ENCODE assay signal across 8 cellular contexts in the genomic region with DNA sequence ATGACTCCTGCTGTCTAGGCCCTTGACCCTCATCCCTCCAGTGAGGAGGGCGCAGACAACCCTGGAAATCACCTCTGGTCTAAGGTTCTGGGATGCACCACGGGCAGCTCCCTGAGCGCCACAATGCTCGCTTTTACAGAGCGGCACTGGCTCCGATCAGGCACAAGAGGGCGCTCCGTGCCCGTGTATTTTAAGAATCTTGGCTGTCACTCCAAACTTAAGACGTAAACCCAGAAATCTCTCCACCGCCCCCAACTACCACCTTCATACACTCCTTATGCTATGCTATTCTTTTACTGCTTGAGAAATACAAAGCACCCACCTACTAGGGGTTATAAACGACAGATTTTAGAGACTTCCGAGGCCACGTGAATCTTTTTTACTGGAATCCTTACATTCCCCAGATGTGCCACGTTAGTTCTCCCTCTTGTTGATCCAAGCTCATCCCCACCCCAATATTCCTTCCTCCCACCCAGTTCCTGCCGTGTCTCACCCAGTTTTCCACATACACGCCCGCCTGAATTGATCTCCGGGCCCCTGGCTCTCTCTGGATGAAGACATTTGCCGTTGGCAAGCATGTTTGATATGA.
A peak's percentile ranks its signal among the peaks of the same experiment; 100 is the strongest.
DNase-seq lines count a peak whose midpoint lies in the region; ATAC-seq and TF ChIP-seq lines count a peak whose summit lies in the region.

No MANE protein-coding gene starts in this region.

- ATAC-seq in GM18868 (IDR thresholded peaks at IDR 0.05; ENCODE audit: unreplicated experiment) = peak; percentile 34

- TF ChIP-seq CTCF in LNCaP clone FGC (IDR thresholded peaks at IDR 0.05; ENCODE audit: control insufficient read depth, extremely low read depth, insufficient read depth) (peak; percentile 92), foreskin fibroblast (IDR thresholded peaks at IDR 0.05; ENCODE audit: low read depth, low read length) (peak; percentile 77)

- H3K4me3 ChIP-seq in LNCaP clone FGC (ENCODE audit: low read depth, low read length) = no peak overlapping the region
- no peak overlapping the region for H3K4me3 ChIP-seq in foreskin fibroblast (ENCODE audit: low read depth in 1 of 2, low read length in 2 of 2)

- DNase-seq in COLO829 (ENCODE audit: low spot score) (peak; percentile 36), LNCaP clone FGC (ENCODE audit: low read depth) (peak; percentile 3), SW480 (ENCODE audit: low spot score) (peak; percentile 41), foreskin fibroblast (peak; percentile 13 to 62), posterior cingulate gyrus (peak; percentile 56 to 96 (median 72)), GM19240 (ENCODE audit: insufficient read length, low spot score) (no peak)
- DNase-seq in effector CD4-positive, alpha-beta T cell = no peak

- intact Hi-C loops in posterior cingulate gyrus (cut with DNase I) = loop anchor here (2.0 kb wide), 1 partner anchor 756 kb away; no protein-coding TSS in a partner anchor

Comparison
In these comparisons a context has a peak if more than half of its experiments do, and no peak if none do; other contexts are left out.
1. DNase-seq: peak in COLO829 (single experiment), LNCaP clone FGC (single experiment), SW480 (single experiment), foreskin fibroblast (2 of 2) and posterior cingulate gyrus (10 of 10); none in GM19240 (single experiment) and effector CD4-positive, alpha-beta T cell (single experiment).